In genomic region chr17:49210158-49211029, GRCh38 we compare ENCODE assay signal across 8 cellular contexts. TPM values are rescaled to one million over a fixed set of nuclear protein-coding genes. Genes with fewer than 3 reads are reported as not detected.
DNase-seq lines count a peak whose midpoint lies in the region; ATAC-seq and TF ChIP-seq lines count a peak whose summit lies in the region.

Gene ABI3 (plus strand): TSS chr17:49210707. CDS start chr17:49210725, 18 bp downstream.
Gene GNGT2 (minus strand): TSS chr17:49210574. CDS start chr17:49207422, 3,152 bp downstream.

- H3K27me3 ChIP-seq in body of pancreas (no peaks in the 10 kb centered on the region), mesendoderm (ENCODE audit: insufficient read depth, low read length, poor library complexity) (no peaks in the 10 kb centered on the region), subcutaneous abdominal adipose tissue (ENCODE audit: control insufficient read depth in 5 of 5, insufficient read depth in 4 of 5, low read length in 5 of 5) (peaks cover 0 to 11% (median 6%) of the 10 kb centered on the region in 5 donors)

- peak within 1 kb of the TSS; percentile 65 for H3K18ac ChIP-seq in mesendoderm (ENCODE audit: low read length)

- ATAC-seq in GM18907 (IDR thresholded peaks at IDR 0.05; ENCODE audit: unreplicated experiment): peak; percentile 67
- peak; percentile 71 for ATAC-seq in HG02973 (IDR thresholded peaks at IDR 0.05; ENCODE audit: unreplicated experiment)
- peak; percentile 39 for ATAC-seq in body of pancreas

- H3K4me3 Mint-ChIP-seq in chondrocyte (ENCODE audit: unreplicated experiment): no peak within 1 kb of the TSS

- no peaks in the 10 kb centered on the region for H3K9me3 ChIP-seq in body of pancreas
- H3K9me3 ChIP-seq in subcutaneous abdominal adipose tissue (ENCODE audit: control insufficient read depth in 5 of 5, low read length in 5 of 5): no peaks in the 10 kb centered on the region

- H3K36me3 Mint-ChIP-seq in chondrocyte (ENCODE audit: low read depth): no peaks in the 10 kb centered on the region

- peaks cover 16% of the 10 kb centered on the region for H3K4me1 ChIP-seq in body of pancreas
- peaks cover 7% of the 10 kb centered on the region for H3K4me1 ChIP-seq in mesendoderm (ENCODE audit: control insufficient read depth, low read depth, low read length)
- peaks cover 3 to 44% (median 10%) of the 10 kb centered on the region in 5 donors for H3K4me1 ChIP-seq in subcutaneous abdominal adipose tissue (ENCODE audit: control insufficient read depth in 5 of 5, insufficient read depth in 5 of 5, low read length in 5 of 5)

- H3K56ac ChIP-seq in mesendoderm (ENCODE audit: low read length): peak within 1 kb of the TSS; percentile 59

- no peak within 1 kb of the TSS for H3K27ac Mint-ChIP-seq in chondrocyte (ENCODE audit: unreplicated experiment)

- TF ChIP-seq CTCF in body of pancreas (IDR thresholded peaks at IDR 0.05): no peak
- no peak for TF ChIP-seq CTCF in chondrocyte (IDR thresholded peaks at IDR 0.05)

- no peak within 1 kb of the TSS for H2BK5ac ChIP-seq in mesendoderm (ENCODE audit: low read length)

- H3K4me3 ChIP-seq in body of pancreas: no peak within 1 kb of the TSS
- no peak within 1 kb of the TSS for H3K4me3 ChIP-seq in mesendoderm (ENCODE audit: low read length)
- H3K4me3 ChIP-seq in subcutaneous abdominal adipose tissue (ENCODE audit: low read depth in 1 of 5, low read length in 5 of 5): peak within 1 kb of the TSS; percentile 37 to 64 (median 45)

- peaks cover 8% of the 10 kb centered on the region for H3K27me3 Mint-ChIP-seq in chondrocyte (ENCODE audit: low read depth)

- intact Hi-C loops in body of pancreas (cut with DNase I): no loop called here

- H3K27ac ChIP-seq in body of pancreas (peak within 1 kb of the TSS in 3 of 4 donors; percentile 20 to 52 (median 34)), mesendoderm (ENCODE audit: low read depth, low read length) (no peak within 1 kb of the TSS), subcutaneous abdominal adipose tissue (ENCODE audit: low read depth, low read length) (peak within 1 kb of the TSS; percentile 46)

- peak within 1 kb of the TSS; percentile 46 for H3K9ac ChIP-seq in mesendoderm (ENCODE audit: low read length)
- peak within 1 kb of the TSS in 4 of 5 donors; percentile 11 to 76 (median 46) for H3K9ac ChIP-seq in subcutaneous abdominal adipose tissue (ENCODE audit: low read length in 5 of 5)

- 32 to 46% methylated on average over 17 to 22 of the region's 22 CpGs for WGBS in body of pancreas, 2 donors
- no CpG with 5 or more reads among the region's 22 CpGs for WGBS in mesendoderm (ENCODE audit: extremely low coverage, insufficient coverage, low lambda C conversion rate)

- H3K4me2 ChIP-seq in mesendoderm (ENCODE audit: low read length): peak within 1 kb of the TSS; percentile 20

- H3K23ac ChIP-seq in mesendoderm (ENCODE audit: low read length): no peak within 1 kb of the TSS

- no peak within 1 kb of the TSS for H2AK5ac ChIP-seq in mesendoderm (ENCODE audit: low read length)

- H4K5ac ChIP-seq in mesendoderm (ENCODE audit: low read length): no peak within 1 kb of the TSS

- no peak within 1 kb of the TSS for H2BK120ac ChIP-seq in mesendoderm (ENCODE audit: low read depth, low read length)

- H3K79me1 ChIP-seq in mesendoderm (ENCODE audit: low read length): no peaks in the 10 kb centered on the region

- no peaks in the 10 kb centered on the region for H3K36me3 ChIP-seq in body of pancreas (replicated peaks in 1 of 2; ENCODE audit: insufficient read depth in 1 of 2, low read depth in 2 of 2)
- H3K36me3 ChIP-seq in mesendoderm (ENCODE audit: control insufficient read depth, insufficient read depth, low read length): no peaks in the 10 kb centered on the region
- no peaks in the 10 kb centered on the region for H3K36me3 ChIP-seq in subcutaneous abdominal adipose tissue (ENCODE audit: control insufficient read depth in 5 of 5, insufficient read depth in 5 of 5, low read length in 5 of 5)

- TF ChIP-seq POLR2A in body of pancreas (IDR thresholded peaks at IDR 0.05): peak in 2 of 3 donors; percentile 39 to 62

- peak; percentile 44 for DNase-seq in T follicular helper cell (ENCODE audit: low read depth)
- DNase-seq in body of pancreas: peak in 2 of 4 donors; percentile 22 to 52
- peak; percentile 73 for DNase-seq in mesendoderm
- no peak for DNase-seq in HPDE6-E6E7 (ENCODE audit: extremely low spot score)
- no peak for DNase-seq in chondrocyte (ENCODE audit: low spot score)

- no peaks in the 10 kb centered on the region for H3K9me3 Mint-ChIP-seq in chondrocyte (ENCODE audit: low read depth)

- peaks cover 13% of the 10 kb centered on the region for H3K4me1 Mint-ChIP-seq in chondrocyte (ENCODE audit: low read depth)

- no peak within 1 kb of the TSS for H3K4ac ChIP-seq in mesendoderm (ENCODE audit: low read depth, low read length)

- H4K8ac ChIP-seq in mesendoderm (ENCODE audit: low read depth, low read length): peak within 1 kb of the TSS; percentile 30

- no peak within 1 kb of the TSS for H2BK15ac ChIP-seq in mesendoderm (replicated peaks; ENCODE audit: low read depth)

- no peaks in the 10 kb centered on the region for H3K79me2 ChIP-seq in mesendoderm (ENCODE audit: control insufficient read depth, insufficient read depth, low read length)

RNA-seq across cellular contexts. Expression of gene ABI3, which starts in this region (rescaled TPM):
- 1 to 10 TPM; 4.9 to 6.3 TPM for total RNA-seq in body of pancreas
- polyA plus RNA-seq in mesendoderm (2013, experiment 1 of 2): 2.9 TPM
- 2.8 TPM for polyA plus RNA-seq in mesendoderm (2013, experiment 2 of 2)
- total RNA-seq in chondrocyte: not detected in 3 replicates

RNA-seq across cellular contexts. Expression of gene GNGT2, which starts in this region (rescaled TPM):
- 10 to 100 TPM in 1 of 2 donors, not detected in 1; 16.8 TPM for total RNA-seq in body of pancreas
- 1.0 TPM for polyA plus RNA-seq in mesendoderm (2013, experiment 1 of 2)
- polyA plus RNA-seq in mesendoderm (2013, experiment 2 of 2): 1.1 TPM
- not detected in 3 replicates for total RNA-seq in chondrocyte

Comparison
In these comparisons a context has a peak if more than half of its experiments do, and no peak if none do; other contexts are left out.
1. DNase-seq: peak in T follicular helper cell (single experiment) and mesendoderm (single experiment); none in HPDE6-E6E7 (single experiment) and chondrocyte (single experiment).
2. H3K4me3 ChIP-seq: peak in subcutaneous abdominal adipose tissue (5 of 5); none in body of pancreas (0 of 2) and mesendoderm (single experiment).
3. Peak in every context shown above with its lines, with median percentiles within 50 percentile points of each other: ATAC-seq.